In the genomic region with DNA sequence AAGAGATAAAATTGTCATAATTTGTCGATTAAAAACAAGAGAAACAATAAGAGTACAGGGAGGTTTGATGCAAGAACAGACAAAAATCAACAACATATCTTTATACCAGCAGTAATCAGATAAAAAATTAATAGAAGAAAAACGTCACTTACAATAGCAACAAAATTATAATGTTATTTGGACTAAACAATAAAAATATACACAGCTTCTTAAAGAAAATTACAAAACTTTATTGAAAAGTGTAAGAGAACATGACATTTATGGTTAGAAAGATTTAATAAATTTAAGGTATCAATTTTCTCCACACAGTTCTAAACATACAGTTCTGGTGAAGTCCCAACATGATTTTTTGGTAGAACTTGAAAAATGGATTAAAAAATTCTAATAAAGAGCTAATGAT, we compare ENCODE assay signal across 23 cellular contexts.
"Had no signal": no experiment of that assay in that cellular context is flagged by ENCODE, and none has a peak within 500 bp of the region (broad histone marks: within the 10 kb centered on the region; RNA-seq: fewer than 3 reads in every experiment).

No MANE protein-coding gene starts in this region.

- H2AFZ ChIP-seq: parathyroid adenoma had no signal

- H3K36me3 ChIP-seq: right lobe of liver had no signal

- H3K9me3 ChIP-seq: heart left ventricle, psoas muscle, right lobe of liver, spleen had no signal

- H3K4me3 ChIP-seq: coronary artery, heart left ventricle, lung, psoas muscle, right lobe of liver, spleen had no signal

- H3K27me3 ChIP-seq: heart left ventricle, right lobe of liver, spleen had no signal

- H3K9ac ChIP-seq: parathyroid adenoma had no signal

- H3K4me1 Mint-ChIP-seq: nephron progenitor cell had no signal

- ATAC-seq: heart left ventricle; left colon; left ventricle myocardium superior; psoas muscle; right lobe of liver; stimulated activated memory B cell treated with anti-CD40 and anti-IgM and Interleukin-4, amounts not matched to agents 10 μg/mL and 1 μg/mL and 100 μg/mL, for 72 hours had no signal

- DNase-seq: effector CD4-positive, alpha-beta T cell; endodermal cell; foreskin melanocyte; heart left ventricle; hippocampal formation; left colon; left ventricle myocardium superior; mesenchymal stem cell; midbrain; nephron progenitor cell; psoas muscle; retina; right lobe of liver; spleen; stimulated activated CD4-positive, alpha-beta T cell treated with anti-CD3 and anti-CD28 coated beads, Interleukin-15, amount 100 ng/mL, for 24 hours; stimulated activated CD4-positive, alpha-beta T cell treated with anti-CD3 and anti-CD28 coated beads, Interleukin-1b, Interleukin-23, amount 100 ng/mL, for 48 hours; stimulated activated CD4-positive, alpha-beta T cell treated with anti-CD3 and anti-CD28 coated beads, Interleukin-4, amount 100 ng/mL, for 24 hours had no signal

- H3K27ac ChIP-seq: coronary artery, heart left ventricle, parathyroid adenoma, psoas muscle, right lobe of liver, spleen had no signal

- H3K9me3 Mint-ChIP-seq: endodermal cell; stimulated activated memory B cell treated with anti-CD40 and anti-IgM and Interleukin-4, amounts not matched to agents 10 μg/mL and 1 μg/mL and 100 μg/mL, for 72 hours; type B pancreatic cell had no signal

- H3K27me3 Mint-ChIP-seq: stimulated activated memory B cell treated with anti-CD40 and anti-IgM and Interleukin-4, amounts not matched to agents 10 μg/mL and 1 μg/mL and 100 μg/mL, for 72 hours; type B pancreatic cell had no signal

- H3K27ac Mint-ChIP-seq: endodermal cell; nephron progenitor cell; stimulated activated memory B cell treated with anti-CD40 and anti-IgM and Interleukin-4, amounts not matched to agents 10 μg/mL and 1 μg/mL and 100 μg/mL, for 72 hours; type B pancreatic cell had no signal

- H3K4me3 Mint-ChIP-seq: endodermal cell; nephron progenitor cell; stimulated activated memory B cell treated with anti-CD40 and anti-IgM and Interleukin-4, amounts not matched to agents 10 μg/mL and 1 μg/mL and 100 μg/mL, for 72 hours; type B pancreatic cell had no signal

- FAIRE-seq: urothelium cell line had no signal

- H3K4me1 ChIP-seq: parathyroid adenoma had no signal
